Comparison of ENCODE assay signal across 21 cellular contexts in the genomic region with DNA sequence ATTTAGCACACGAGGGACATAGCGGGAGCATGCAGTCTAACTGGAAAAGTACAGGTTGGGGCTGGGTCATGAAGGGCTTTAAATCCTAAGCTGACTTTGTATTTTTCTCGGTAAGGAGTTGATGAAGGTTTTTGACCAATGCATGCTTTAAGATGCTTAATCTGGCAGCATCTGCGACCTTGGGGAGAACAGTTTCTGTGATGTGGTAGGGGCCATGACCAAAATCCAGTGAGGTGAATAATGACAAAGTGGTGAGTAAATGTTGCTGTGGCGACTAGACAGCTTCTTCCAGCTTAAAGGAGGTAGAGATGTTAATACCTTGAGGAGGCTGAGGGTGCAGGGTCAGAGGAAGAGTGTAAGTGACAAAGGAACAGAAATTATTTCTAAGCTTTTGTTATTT.
A peak's percentile ranks its signal among the peaks of the same experiment; 100 is the strongest.
DNase-seq lines count a peak whose midpoint lies in the region; ATAC-seq and TF ChIP-seq lines count a peak whose summit lies in the region.
"Had no signal": no experiment of that assay in that cellular context is flagged by ENCODE, and none has a peak within 500 bp of the region (broad histone marks: within the 10 kb centered on the region; RNA-seq: fewer than 3 reads in every experiment).

No MANE protein-coding gene starts in this region.

- no peak overlapping the region for H3K4me3 Mint-ChIP-seq in activated T-cell treated with anti-CD3 and anti-CD28 coated beads, Interleukin-2, amount 50 U/mL, for 72 hours
- H3K4me3 Mint-ChIP-seq in activated naive CD8-positive, alpha-beta T cell treated with anti-CD3 and anti-CD28 coated beads, Interleukin-2, amount 50 U/mL, for 24 hours, result no peak overlapping the region
- H3K4me3 Mint-ChIP-seq: activated naive CD4-positive, alpha-beta T cell treated with anti-CD3 and anti-CD28 coated beads, Interleukin-2, amount 10 ng/mL, durations not matched to agents 7 days and 5 days had no signal

- peaks cover 9% of the 10 kb centered on the region for H3K4me1 Mint-ChIP-seq in activated T-cell treated with anti-CD3 and anti-CD28 coated beads, Interleukin-2, amount 50 U/mL, for 72 hours (ENCODE audit: low read depth)
- H3K4me1 Mint-ChIP-seq in activated naive CD8-positive, alpha-beta T cell treated with anti-CD3 and anti-CD28 coated beads, Interleukin-2, amount 50 U/mL, for 24 hours, result no peaks in the 10 kb centered on the region
- H3K4me1 Mint-ChIP-seq: activated naive CD4-positive, alpha-beta T cell treated with anti-CD3 and anti-CD28 coated beads, Interleukin-2, amount 10 ng/mL, durations not matched to agents 7 days and 5 days had no signal

- H3K79me2 ChIP-seq in mesendoderm (ENCODE audit: control insufficient read depth, insufficient read depth, low read length), result no peaks in the 10 kb centered on the region
- H3K79me2 ChIP-seq: hepatocyte had no signal

- H3K27me3 ChIP-seq in sigmoid colon, result no peaks in the 10 kb centered on the region
- H3K27me3 ChIP-seq in mesendoderm (ENCODE audit: insufficient read depth, low read length, poor library complexity), result no peaks in the 10 kb centered on the region
- H3K27me3 ChIP-seq: hepatocyte, pancreas, SJSA1, tibial nerve had no signal

- no peak for TF ChIP-seq POLR2A in sigmoid colon (IDR thresholded peaks at IDR 0.05)

- H3K27ac Mint-ChIP-seq in activated T-cell treated with anti-CD3 and anti-CD28 coated beads, Interleukin-2, amount 50 U/mL, for 72 hours, result no peak overlapping the region
- no peak overlapping the region for H3K27ac Mint-ChIP-seq in activated naive CD8-positive, alpha-beta T cell treated with anti-CD3 and anti-CD28 coated beads, Interleukin-2, amount 50 U/mL, for 24 hours
- H3K27ac Mint-ChIP-seq: activated naive CD4-positive, alpha-beta T cell treated with anti-CD3 and anti-CD28 coated beads, Interleukin-2, amount 10 ng/mL, durations not matched to agents 7 days and 5 days had no signal

- no peaks in the 10 kb centered on the region for H3K9me3 Mint-ChIP-seq in activated T-cell treated with anti-CD3 and anti-CD28 coated beads, Interleukin-2, amount 50 U/mL, for 72 hours
- H3K9me3 Mint-ChIP-seq in activated naive CD8-positive, alpha-beta T cell treated with anti-CD3 and anti-CD28 coated beads, Interleukin-2, amount 50 U/mL, for 24 hours, result no peaks in the 10 kb centered on the region
- H3K9me3 Mint-ChIP-seq: activated naive CD4-positive, alpha-beta T cell treated with anti-CD3 and anti-CD28 coated beads, Interleukin-2, amount 10 ng/mL, durations not matched to agents 7 days and 5 days had no signal

- H3K23ac ChIP-seq in mesendoderm (ENCODE audit: low read length), result no peak overlapping the region

- no peaks in the 10 kb centered on the region for H3K9me3 ChIP-seq in sigmoid colon
- H3K9me3 ChIP-seq: A549, pancreas, SJSA1, tibial nerve had no signal

- peak; percentile 4 to 6 for DNase-seq in activated T-cell treated with anti-CD3 and anti-CD28 coated beads, Interleukin-2, amount 50 U/mL, for 72 hours
- no peak for DNase-seq in activated T-cell treated with anti-CD3 and anti-CD28 coated beads, Interleukin-2, amount 50 U/mL, for 1 hour
- DNase-seq in activated naive CD8-positive, alpha-beta T cell treated with anti-CD3 and anti-CD28 coated beads, Interleukin-2, amount 50 U/mL, for 24 hours, result no peak
- DNase-seq in kidney glomerular epithelial cell (lab: John Stamatoyannopoulos, UW), result peak; percentile 17
- DNase-seq in sigmoid colon, result no peak
- DNase-seq in foreskin melanocyte, result no peak
- no peak for DNase-seq in mesendoderm
- no peak for DNase-seq in stimulated activated CD4-positive, alpha-beta T cell treated with anti-CD3 and anti-CD28 coated beads, Interleukin-4, amount 100 ng/mL, for 24 hours
- DNase-seq: activated CD4-positive, alpha-beta T cell treated with anti-CD3 and anti-CD28 coated beads for 1 hour; activated CD8-positive, alpha-beta memory T cell treated with anti-CD3 and anti-CD28 coated beads, Interleukin-2, amount 50 U/mL, for 48 hours; activated naive CD4-positive, alpha-beta T cell treated with anti-CD3 and anti-CD28 coated beads, Interleukin-2, amount 10 ng/mL, durations not matched to agents 7 days and 5 days; DMS153; effector CD4-positive, alpha-beta T cell; IMR-90; NCI-H526 treated with DMSO at 0.1 percent for 48 hours; small intestine had no signal

- ATAC-seq in activated T-cell treated with anti-CD3 and anti-CD28 coated beads, Interleukin-2, amount 50 U/mL, for 72 hours (replicated peaks in 1 of 2), result peak; percentile 28 to 68
- ATAC-seq in activated naive CD8-positive, alpha-beta T cell treated with anti-CD3 and anti-CD28 coated beads, Interleukin-2, amount 50 U/mL, for 24 hours, result peak; percentile 68
- ATAC-seq: A549 had no signal

- H4K5ac ChIP-seq in mesendoderm (ENCODE audit: low read length), result no peak overlapping the region

- H3K27ac ChIP-seq in sigmoid colon (peak overlapping the region; percentile 37 to 65 (median 56)), mesendoderm (ENCODE audit: low read depth, low read length) (no peak overlapping the region)
- H3K27ac ChIP-seq: A549, hepatocyte, pancreas, SJSA1, tibial nerve had no signal

- H3K79me1 ChIP-seq in mesendoderm (ENCODE audit: low read length), result no peaks in the 10 kb centered on the region

- H3K36me3 Mint-ChIP-seq in activated T-cell treated with anti-CD3 and anti-CD28 coated beads, Interleukin-2, amount 50 U/mL, for 72 hours (ENCODE audit: insufficient read depth in 2 of 2), result peaks cover 0 to 2% of the 10 kb centered on the region in 2 donors
- H3K36me3 Mint-ChIP-seq in activated naive CD8-positive, alpha-beta T cell treated with anti-CD3 and anti-CD28 coated beads, Interleukin-2, amount 50 U/mL, for 24 hours (ENCODE audit: low read depth), result peaks cover 19% of the 10 kb centered on the region

- no peak overlapping the region for H2BK5ac ChIP-seq in mesendoderm (ENCODE audit: low read length)

- no peak overlapping the region for H3K4me2 ChIP-seq in mesendoderm (ENCODE audit: low read length)
- H3K4me2 ChIP-seq: A549, hepatocyte had no signal

- H3K4me3 ChIP-seq in sigmoid colon, result no peak overlapping the region
- H3K4me3 ChIP-seq in mesendoderm (ENCODE audit: low read length), result no peak overlapping the region
- H3K4me3 ChIP-seq: A549, hepatocyte, pancreas, SJSA1, tibial nerve had no signal

- no peak overlapping the region for H3K9ac ChIP-seq in mesendoderm (ENCODE audit: low read length)

- intact Hi-C loops in sigmoid colon (cut with DNase I), result no loop called here

- no peak for TF ChIP-seq EP300 in sigmoid colon (IDR thresholded peaks at IDR 0.05)

- H3K4ac ChIP-seq in mesendoderm (ENCODE audit: low read depth, low read length), result no peak overlapping the region

- no peak overlapping the region for H2BK120ac ChIP-seq in mesendoderm (ENCODE audit: low read depth, low read length)

- no peak overlapping the region for H2BK15ac ChIP-seq in mesendoderm (replicated peaks; ENCODE audit: low read depth)

- H4K8ac ChIP-seq in mesendoderm (ENCODE audit: low read depth, low read length), result no peak overlapping the region

- TF ChIP-seq CTCF in sigmoid colon (IDR thresholded peaks at IDR 0.05), result no peak

- H3K36me3 ChIP-seq in sigmoid colon, result no peaks in the 10 kb centered on the region
- no peaks in the 10 kb centered on the region for H3K36me3 ChIP-seq in mesendoderm (ENCODE audit: control insufficient read depth, insufficient read depth, low read length)
- H3K36me3 ChIP-seq: pancreas, SJSA1 had no signal

- H3K18ac ChIP-seq in mesendoderm (ENCODE audit: low read length), result no peak overlapping the region

- peaks cover 0 to 26% (median 22%) of the 10 kb centered on the region in 4 donors for H3K4me1 ChIP-seq in sigmoid colon
- H3K4me1 ChIP-seq in mesendoderm (ENCODE audit: control insufficient read depth, low read depth, low read length), result no peaks in the 10 kb centered on the region
- H3K4me1 ChIP-seq: pancreas, SJSA1 had no signal

- WGBS in sigmoid colon, 2 donors, result 76 to 92% methylated on average over 5 of the region's 5 CpGs
- WGBS in mesendoderm (ENCODE audit: extremely low coverage, insufficient coverage, low lambda C conversion rate), result no CpG with 5 or more reads among the region's 5 CpGs

- no peaks in the 10 kb centered on the region for H3K27me3 Mint-ChIP-seq in activated T-cell treated with anti-CD3 and anti-CD28 coated beads, Interleukin-2, amount 50 U/mL, for 72 hours (ENCODE audit: low read depth)
- H3K27me3 Mint-ChIP-seq in activated naive CD8-positive, alpha-beta T cell treated with anti-CD3 and anti-CD28 coated beads, Interleukin-2, amount 50 U/mL, for 24 hours, result no peaks in the 10 kb centered on the region
- H3K27me3 Mint-ChIP-seq: activated naive CD4-positive, alpha-beta T cell treated with anti-CD3 and anti-CD28 coated beads, Interleukin-2, amount 10 ng/mL, durations not matched to agents 7 days and 5 days had no signal

- no peak overlapping the region for H3K56ac ChIP-seq in mesendoderm (ENCODE audit: low read length)

- no peak overlapping the region for H2AK5ac ChIP-seq in mesendoderm (ENCODE audit: low read length)

Comparison
In these comparisons a context has a peak if more than half of its experiments do, and no peak if none do; other contexts are left out.
1. DNase-seq: peak in activated T-cell treated with anti-CD3 and anti-CD28 coated beads, Interleukin-2, amount 50 U/mL, for 72 hours (2 of 2) and kidney glomerular epithelial cell (single experiment); none in activated T-cell treated with anti-CD3 and anti-CD28 coated beads, Interleukin-2, amount 50 U/mL, for 1 hour (single experiment), activated naive CD8-positive, alpha-beta T cell treated with anti-CD3 and anti-CD28 coated beads, Interleukin-2, amount 50 U/mL, for 24 hours (single experiment), sigmoid colon (single experiment), foreskin melanocyte (single experiment), mesendoderm (single experiment) and stimulated activated CD4-positive, alpha-beta T cell treated with anti-CD3 and anti-CD28 coated beads, Interleukin-4, amount 100 ng/mL, for 24 hours (single experiment).